10 cellular contexts compared by ENCODE assay signal in the genomic region with DNA sequence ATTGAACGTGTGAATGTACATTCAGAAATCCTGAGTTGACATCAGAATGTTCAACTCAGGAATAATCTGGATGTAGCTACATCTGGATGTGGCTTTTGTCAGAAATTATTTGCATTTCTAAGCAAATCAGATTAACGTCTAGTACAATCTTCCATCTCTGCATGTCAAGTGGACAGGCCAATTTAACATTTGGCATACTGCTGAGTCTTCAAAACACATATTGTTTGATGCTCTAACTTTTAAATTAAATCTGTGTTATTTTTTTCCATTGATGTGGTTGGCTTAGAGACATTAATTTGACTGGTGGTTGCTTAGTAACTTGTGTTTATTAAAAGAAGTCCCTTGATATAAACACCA. TPM values are rescaled to one million over a fixed set of nuclear protein-coding genes. Genes with fewer than 3 reads are reported as not detected.
DNase-seq lines count a peak whose midpoint lies in the region; ATAC-seq and TF ChIP-seq lines count a peak whose summit lies in the region.
"Had no signal": no experiment of that assay in that cellular context is flagged by ENCODE, and none has a peak within 500 bp of the region (broad histone marks: within the 10 kb centered on the region; RNA-seq: fewer than 3 reads in every experiment).

No MANE protein-coding gene starts in this region.

- H3K79me2 ChIP-seq in mammary epithelial cell (ENCODE audit: insufficient read depth, low read length) (peaks cover 28% of the 10 kb centered on the region), smooth muscle cell (ENCODE audit: low read depth) (no peaks in the 10 kb centered on the region)

- WGBS in mammary epithelial cell (ENCODE audit: low coverage, missing lambda C conversion rate), result 70% methylated on average over 2 of the region's 2 CpGs
- 76% methylated on average over 2 of the region's 2 CpGs for WGBS in smooth muscle cell (ENCODE audit: low lambda C conversion rate)

- peaks cover 0 to 5% of the 10 kb centered on the region in 2 donors for H3K36me3 Mint-ChIP-seq in activated T-cell treated with anti-CD3 and anti-CD28 coated beads, Interleukin-2, amount 50 U/mL, for 72 hours (ENCODE audit: insufficient read depth in 2 of 2)

- H3K27me3 Mint-ChIP-seq in activated T-cell treated with anti-CD3 and anti-CD28 coated beads, Interleukin-2, amount 50 U/mL, for 72 hours (ENCODE audit: low read depth), result no peaks in the 10 kb centered on the region

- no TSS peak for BruUV-seq in Panc1 (replicated peaks; lab: Mats Ljungman, UMichigan)
- no TSS peak for BruUV-seq in mammary epithelial cell (replicated peaks; lab: Mats Ljungman, UMichigan)

- intact Hi-C loops in Panc1 (cut with micrococcal nuclease; ENCODE audit: unreplicated experiment), result no loop called here
- intact Hi-C loops in mammary epithelial cell (cut with micrococcal nuclease), result loop anchor here (5.0 kb wide), 3 partner anchors 46 to 109 kb away; a partner anchor contains a TSS

- H3K4me1 ChIP-seq in Panc1 (ENCODE audit: control insufficient read depth, insufficient read depth, low read length) (peaks cover 63% of the 10 kb centered on the region), mammary epithelial cell (ENCODE audit: insufficient read depth, low read length) (peaks cover 35% of the 10 kb centered on the region), smooth muscle cell (ENCODE audit: low read depth) (peaks cover 16% of the 10 kb centered on the region)

- dilution Hi-C loops in mammary epithelial cell (cut with HindIII; ENCODE audit: low sequenced_read_pairs), result no loop called here

- no peaks in the 10 kb centered on the region for H3K36me3 ChIP-seq in Panc1 (ENCODE audit: control insufficient read depth, insufficient read depth, low read length)
- no peaks in the 10 kb centered on the region for H3K36me3 ChIP-seq in mammary epithelial cell (ENCODE audit: insufficient read depth, low read length)
- H3K36me3 ChIP-seq in smooth muscle cell (ENCODE audit: low read depth), result no peaks in the 10 kb centered on the region
- H3K36me3 ChIP-seq: left lung had no signal

- DNase-seq in activated T-cell treated with anti-CD3 and anti-CD28 coated beads, Interleukin-2, amount 50 U/mL, for 72 hours, result no peak
- DNase-seq in activated T-cell treated with anti-CD3 and anti-CD28 coated beads, Interleukin-2, amount 50 U/mL, for 48 hours, result no peak
- DNase-seq in Panc1 (ENCODE audit: low read depth, low spot score) (no peak), mammary epithelial cell (no peak), smooth muscle cell (lab: John Stamatoyannopoulos, UW; ENCODE audit: unreplicated experiment) (no peak), NCI-H2171 treated with DMSO at 0.1 percent for 48 hours (lab: John Stamatoyannopoulos, UW) (no peak), GOT3 (lab: John Stamatoyannopoulos, UW) (no peak), 8988T (no peak)
- DNase-seq: left lung had no signal

- H3K27me3 ChIP-seq in Panc1 (ENCODE audit: control insufficient read depth, insufficient read depth, low read length), result no peaks in the 10 kb centered on the region
- H3K27me3 ChIP-seq in mammary epithelial cell (ENCODE audit: insufficient read depth, low read length), result no peaks in the 10 kb centered on the region
- peaks cover 42% of the 10 kb centered on the region for H3K27me3 ChIP-seq in smooth muscle cell (ENCODE audit: low read depth)
- H3K27me3 ChIP-seq: left lung had no signal

- in situ Hi-C loops in Panc1 (cut with HindIII; ENCODE audit: low pct_unique_long_range_greater_than_20kb, low sequenced_read_pairs) (no loop called here), mammary epithelial cell (cut with MboI; ENCODE audit: low sequenced_read_pairs in 2 of 2) (no loop called here)

- no peaks in the 10 kb centered on the region for H3F3A ChIP-seq in smooth muscle cell (ENCODE audit: low read depth)

- TF ChIP-seq CTCF in Panc1 (IDR thresholded peaks at IDR 0.05) (no peak), mammary epithelial cell (conservative IDR thresholded peaks at IDR 0.05 in 1 of 2, IDR thresholded peaks at IDR 0.05 in 1 of 2; ENCODE audit: extremely low read depth in 1 of 2, insufficient read depth in 1 of 2, low read depth in 1 of 2, low read length in 2 of 2) (no peak), smooth muscle cell (IDR thresholded peaks at IDR 0.05; ENCODE audit: borderline replicate concordance, insufficient read depth, poor library complexity, severe bottlenecking) (no peak)

- POLR2A ChIA-PET in Panc1 (lab: Charles Lee), result no interaction called here

- H3K27ac ChIP-seq in Panc1 (ENCODE audit: low read length) (peak overlapping the region; percentile 100), mammary epithelial cell (ENCODE audit: insufficient read depth, low read depth, low read length) (peak overlapping the region; percentile 57), smooth muscle cell (ENCODE audit: low read depth) (peak overlapping the region; percentile 24)

- peaks cover 83% of the 10 kb centered on the region for H3K4me1 Mint-ChIP-seq in activated T-cell treated with anti-CD3 and anti-CD28 coated beads, Interleukin-2, amount 50 U/mL, for 72 hours (ENCODE audit: low read depth)

- H3K4me3 ChIP-seq in Panc1 (ENCODE audit: low read depth in 2 of 2, low read length in 2 of 2), result peak overlapping the region; percentile 67 to 72; a peak in 3 of 4 replicates
- no peak overlapping the region for H3K4me3 ChIP-seq in mammary epithelial cell (replicated peaks in 1 of 3; ENCODE audit: insufficient read depth in 1 of 3, low read depth in 2 of 3, low read length in 3 of 3)
- H3K4me3 ChIP-seq in smooth muscle cell, result no peak overlapping the region
- H3K4me3 ChIP-seq: left lung had no signal

- H3K9me3 ChIP-seq in Panc1 (ENCODE audit: control insufficient read depth, insufficient read depth, low read depth, low read length), result no peaks in the 10 kb centered on the region
- H3K9me3 ChIP-seq in mammary epithelial cell (replicated peaks; ENCODE audit: insufficient read depth, low read length), result no peaks in the 10 kb centered on the region
- H3K9me3 ChIP-seq in smooth muscle cell (replicated peaks; ENCODE audit: low read depth), result no peaks in the 10 kb centered on the region
- H3K9me3 ChIP-seq: left lung had no signal

- peak overlapping the region; percentile 96 for H3K27ac Mint-ChIP-seq in activated T-cell treated with anti-CD3 and anti-CD28 coated beads, Interleukin-2, amount 50 U/mL, for 72 hours

- no peak for ATAC-seq in activated T-cell treated with anti-CD3 and anti-CD28 coated beads, Interleukin-2, amount 50 U/mL, for 72 hours (replicated peaks in 1 of 2)
- no peak for ATAC-seq in Panc1
- ATAC-seq: left lung had no signal

- H3K4me3 Mint-ChIP-seq in activated T-cell treated with anti-CD3 and anti-CD28 coated beads, Interleukin-2, amount 50 U/mL, for 72 hours, result peak overlapping the region; percentile 96

- H4K20me1 ChIP-seq in mammary epithelial cell (ENCODE audit: insufficient read depth, low read length), result no peaks in the 10 kb centered on the region
- no peaks in the 10 kb centered on the region for H4K20me1 ChIP-seq in smooth muscle cell (ENCODE audit: low read depth)

- CTCF ChIA-PET in Panc1 (lab: Charles Lee) (no interaction called here), mammary epithelial cell (lab: Charles Lee; ENCODE audit: low non-redundant PET) (no interaction called here)

- H3K9me3 Mint-ChIP-seq in activated T-cell treated with anti-CD3 and anti-CD28 coated beads, Interleukin-2, amount 50 U/mL, for 72 hours, result no peaks in the 10 kb centered on the region

- H3K4me2 ChIP-seq in mammary epithelial cell (ENCODE audit: insufficient read depth, low read depth, low read length), result peak overlapping the region; percentile 47
- H3K4me2 ChIP-seq in smooth muscle cell, result peak overlapping the region; percentile 69

- H2AFZ ChIP-seq in mammary epithelial cell (ENCODE audit: low read depth, low read length) (no peak overlapping the region), smooth muscle cell (ENCODE audit: low read depth) (no peak overlapping the region)

- H3K9ac ChIP-seq in mammary epithelial cell (ENCODE audit: insufficient read depth, low read length) (no peak overlapping the region), smooth muscle cell (ENCODE audit: low read depth) (no peak overlapping the region)

RNA-seq across cellular contexts. Expression of a gene that starts 3.4 kb away (rescaled TPM):
- total RNA-seq in activated T-cell treated with anti-CD3 and anti-CD28 coated beads, Interleukin-2, amount 50 U/mL, for 72 hours, result 10 to 100 TPM; 28.2 to 39.9 TPM
- total RNA-seq in Panc1 (2021; ENCODE audit: unreplicated experiment) (25.2 TPM), mammary epithelial cell (1 to 10 TPM; 2.2 to 2.9 TPM), smooth muscle cell (1.1 and 1.2 TPM in 2 replicates)
- polyA plus RNA-seq in Panc1 (2012; ENCODE audit: insufficient read length), result 18.3 TPM
- polyA plus RNA-seq in mammary epithelial cell (4.2 TPM), smooth muscle cell (0.49 and 0.61 TPM in 2 replicates)
- not detected for polyA minus RNA-seq in mammary epithelial cell

RNA-seq across cellular contexts. Expression of a gene that starts 31.8 kb away (rescaled TPM):
- total RNA-seq in activated T-cell treated with anti-CD3 and anti-CD28 coated beads, Interleukin-2, amount 50 U/mL, for 72 hours, result under 1 TPM; 0.24 to 0.65 TPM
- total RNA-seq in Panc1 (2021; ENCODE audit: unreplicated experiment) (0.15 TPM), mammary epithelial cell (under 1 TPM in 1 of 2 donors, not detected in 1; 0.87 TPM), smooth muscle cell (3.4 and 6.9 TPM in 2 replicates)
- polyA plus RNA-seq in Panc1 (2012; ENCODE audit: insufficient read length), result not detected
- polyA plus RNA-seq in mammary epithelial cell (2.7 TPM), smooth muscle cell (1.9 and 2.3 TPM in 2 replicates)
- not detected for polyA minus RNA-seq in mammary epithelial cell
- total RNA-seq: pulmonary artery endothelial cell had no signal

Comparison
In these comparisons a context has a peak if more than half of its experiments do, and no peak if none do; other contexts are left out.
1. H3K27ac ChIP-seq: peak in every context shown above with its lines; median percentile 100 in Panc1; 57 in mammary epithelial cell; 24 in smooth muscle cell.
2. H3K4me3 ChIP-seq: peak in Panc1 (2 of 2); none in mammary epithelial cell (0 of 3) and smooth muscle cell (single experiment).